1 cellular context compared by ENCODE assay signal in the genomic region with DNA sequence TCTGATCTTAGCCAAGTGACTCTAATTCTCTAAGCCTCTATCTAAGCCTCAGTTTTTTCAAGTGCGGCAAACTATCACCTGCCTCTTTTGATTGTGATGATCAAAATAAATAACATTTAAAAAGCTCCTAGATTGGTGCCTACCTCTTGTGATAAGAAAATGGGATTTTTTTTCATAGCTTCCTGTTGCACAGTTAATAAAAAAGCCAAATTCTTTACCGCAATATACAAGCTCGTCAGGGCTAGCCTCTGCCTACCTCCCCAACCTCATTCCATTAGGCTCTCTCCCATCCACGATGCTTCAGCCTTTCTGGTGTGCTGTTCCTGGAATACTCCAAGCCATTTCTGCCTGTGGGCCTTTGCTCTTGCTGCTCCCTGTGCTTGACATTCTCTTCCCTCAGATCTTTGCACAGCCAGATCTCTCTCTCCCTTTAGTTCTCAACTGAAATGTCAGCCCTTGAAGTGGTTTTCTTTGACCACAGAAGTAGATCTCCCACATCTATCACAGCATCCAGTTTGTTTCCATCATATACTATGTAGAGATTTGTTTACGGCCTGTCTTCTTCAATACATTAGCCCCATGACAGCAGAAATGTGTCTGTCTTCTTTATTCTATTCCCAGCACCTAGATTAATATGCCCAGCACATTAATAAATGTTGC.
TF ChIP-seq lines count a peak whose summit lies in the region.

No MANE protein-coding gene starts in this region.

TF ChIP-seq in GM23338, 12 proteins besides CTCF, POLR2A, EP300 and RAD21 (continued from another document):
- TF ChIP-seq, protein P1, sequence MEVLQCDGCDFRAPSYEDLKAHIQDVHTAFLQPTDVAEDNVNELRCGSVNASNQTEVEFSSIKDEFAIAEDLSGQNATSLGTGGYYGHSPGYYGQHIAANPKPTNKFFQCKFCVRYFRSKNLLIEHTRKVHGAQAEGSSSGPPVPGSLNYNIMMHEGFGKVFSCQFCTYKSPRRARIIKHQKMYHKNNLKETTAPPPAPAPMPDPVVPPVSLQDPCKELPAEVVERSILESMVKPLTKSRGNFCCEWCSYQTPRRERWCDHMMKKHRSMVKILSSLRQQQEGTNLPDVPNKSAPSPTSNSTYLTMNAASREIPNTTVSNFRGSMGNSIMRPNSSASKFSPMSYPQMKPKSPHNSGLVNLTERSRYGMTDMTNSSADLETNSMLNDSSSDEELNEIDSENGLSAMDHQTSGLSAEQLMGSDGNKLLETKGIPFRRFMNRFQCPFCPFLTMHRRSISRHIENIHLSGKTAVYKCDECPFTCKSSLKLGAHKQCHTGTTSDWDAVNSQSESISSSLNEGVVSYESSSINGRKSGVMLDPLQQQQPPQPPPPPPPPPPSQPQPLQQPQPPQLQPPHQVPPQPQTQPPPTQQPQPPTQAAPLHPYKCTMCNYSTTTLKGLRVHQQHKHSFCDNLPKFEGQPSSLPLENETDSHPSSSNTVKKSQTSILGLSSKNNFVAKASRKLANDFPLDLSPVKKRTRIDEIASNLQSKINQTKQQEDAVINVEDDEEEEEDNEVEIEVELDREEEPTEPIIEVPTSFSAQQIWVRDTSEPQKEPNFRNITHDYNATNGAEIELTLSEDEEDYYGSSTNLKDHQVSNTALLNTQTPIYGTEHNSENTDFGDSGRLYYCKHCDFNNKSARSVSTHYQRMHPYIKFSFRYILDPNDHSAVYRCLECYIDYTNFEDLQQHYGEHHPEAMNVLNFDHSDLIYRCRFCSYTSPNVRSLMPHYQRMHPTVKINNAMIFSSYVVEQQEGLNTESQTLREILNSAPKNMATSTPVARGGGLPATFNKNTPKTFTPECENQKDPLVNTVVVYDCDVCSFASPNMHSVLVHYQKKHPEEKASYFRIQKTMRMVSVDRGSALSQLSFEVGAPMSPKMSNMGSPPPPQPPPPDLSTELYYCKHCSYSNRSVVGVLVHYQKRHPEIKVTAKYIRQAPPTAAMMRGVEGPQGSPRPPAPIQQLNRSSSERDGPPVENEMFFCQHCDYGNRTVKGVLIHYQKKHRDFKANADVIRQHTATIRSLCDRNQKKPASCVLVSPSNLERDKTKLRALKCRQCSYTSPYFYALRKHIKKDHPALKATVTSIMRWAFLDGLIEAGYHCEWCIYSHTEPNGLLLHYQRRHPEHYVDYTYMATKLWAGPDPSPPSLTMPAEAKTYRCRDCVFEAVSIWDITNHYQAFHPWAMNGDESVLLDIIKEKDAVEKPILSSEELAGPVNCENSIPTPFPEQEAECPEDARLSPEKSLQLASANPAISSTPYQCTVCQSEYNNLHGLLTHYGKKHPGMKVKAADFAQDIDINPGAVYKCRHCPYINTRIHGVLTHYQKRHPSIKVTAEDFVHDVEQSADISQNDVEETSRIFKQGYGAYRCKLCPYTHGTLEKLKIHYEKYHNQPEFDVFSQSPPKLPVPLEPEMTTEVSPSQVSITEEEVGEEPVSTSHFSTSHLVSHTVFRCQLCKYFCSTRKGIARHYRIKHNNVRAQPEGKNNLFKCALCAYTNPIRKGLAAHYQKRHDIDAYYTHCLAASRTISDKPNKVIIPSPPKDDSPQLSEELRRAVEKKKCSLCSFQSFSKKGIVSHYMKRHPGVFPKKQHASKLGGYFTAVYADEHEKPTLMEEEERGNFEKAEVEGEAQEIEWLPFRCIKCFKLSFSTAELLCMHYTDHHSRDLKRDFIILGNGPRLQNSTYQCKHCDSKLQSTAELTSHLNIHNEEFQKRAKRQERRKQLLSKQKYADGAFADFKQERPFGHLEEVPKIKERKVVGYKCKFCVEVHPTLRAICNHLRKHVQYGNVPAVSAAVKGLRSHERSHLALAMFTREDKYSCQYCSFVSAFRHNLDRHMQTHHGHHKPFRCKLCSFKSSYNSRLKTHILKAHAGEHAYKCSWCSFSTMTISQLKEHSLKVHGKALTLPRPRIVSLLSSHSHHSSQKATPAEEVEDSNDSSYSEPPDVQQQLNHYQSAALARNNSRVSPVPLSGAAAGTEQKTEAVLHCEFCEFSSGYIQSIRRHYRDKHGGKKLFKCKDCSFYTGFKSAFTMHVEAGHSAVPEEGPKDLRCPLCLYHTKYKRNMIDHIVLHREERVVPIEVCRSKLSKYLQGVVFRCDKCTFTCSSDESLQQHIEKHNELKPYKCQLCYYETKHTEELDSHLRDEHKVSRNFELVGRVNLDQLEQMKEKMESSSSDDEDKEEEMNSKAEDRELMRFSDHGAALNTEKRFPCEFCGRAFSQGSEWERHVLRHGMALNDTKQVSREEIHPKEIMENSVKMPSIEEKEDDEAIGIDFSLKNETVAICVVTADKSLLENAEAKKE (CRISPR knock-in tag; IDR thresholded peaks at IDR 0.05), result no peak
- TF ChIP-seq EZH2 (IDR thresholded peaks at IDR 0.05; ENCODE audit: low read depth, unreplicated experiment) (no peak), REST (IDR thresholded peaks at IDR 0.05; ENCODE audit: unreplicated experiment) (no peak), ZNF114 (CRISPR knock-in tag; IDR thresholded peaks at IDR 0.05) (no peak), NANOG (IDR thresholded peaks at IDR 0.05; ENCODE audit: borderline replicate concordance) (no peak), CREB1 (CRISPR knock-in tag; IDR thresholded peaks at IDR 0.05; ENCODE audit: low read depth) (no peak), POLR2AphosphoS5 (IDR thresholded peaks at IDR 0.05; ENCODE audit: low read depth) (no peak)
